Comparison of ENCODE assay signal across 25 cellular contexts in genomic region chr7:4906682-4907081, GRCh38. TPM values are rescaled to one million over a fixed set of nuclear protein-coding genes. Genes with fewer than 3 reads are reported as not detected.
"Had no signal": no experiment of that assay in that cellular context is flagged by ENCODE, and none has a peak within 500 bp of the region (broad histone marks: within the 10 kb centered on the region; RNA-seq: fewer than 3 reads in every experiment).

No MANE protein-coding gene starts in this region.

- H3K9me3 ChIP-seq: adrenal gland, breast epithelium, SJSA1 had no signal

- DNase-seq: activated CD4-positive, alpha-beta T cell treated with anti-CD3 and anti-CD28 coated beads for 48 hours; activated CD4-positive, alpha-beta T cell treated with anti-CD3 and anti-CD28 coated beads, Interleukin-2, amount 50 U/mL, for 4 hours; activated CD4-positive, CD25-positive, alpha-beta regulatory T cell treated with anti-CD3 and anti-CD28 coated beads, Interleukin-2, amount 50 U/mL, for 72 hours; activated CD8-positive, alpha-beta memory T cell treated with anti-CD3 and anti-CD28 coated beads, Interleukin-2, amount 50 U/mL, for 48 hours; activated CD8-positive, alpha-beta T cell treated with anti-CD3 and anti-CD28 coated beads, Interleukin-2, amount 10 ng/mL, durations not matched to agents 7 days and 5 days; activated naive CD4-positive, alpha-beta T cell treated with anti-CD3 and anti-CD28 coated beads, Interleukin-2, amount 50 U/mL, for 16 hours; activated naive CD8-positive, alpha-beta T cell treated with anti-CD3 and anti-CD28 coated beads, Interleukin-2, amount 10 ng/mL, durations not matched to agents 7 days and 5 days; activated T-cell treated with anti-CD3 and anti-CD28 coated beads, Interleukin-2, amount 50 U/mL, for 1 hour; adrenal gland; anterior cingulate cortex; caudate nucleus; MV-4-11; NCI-H1105 treated with DMSO at 0.1 percent for 48 hours; NCI-H1436 treated with DMSO at 0.1 percent for 48 hours; NCI-H187; NCI-H2081 treated with DMSO at 0.1 percent for 48 hours; NCI-H446; NCI-H524; PC-3; SHP77 had no signal

- H3K27me3 ChIP-seq: adrenal gland had no signal

- H3K27ac ChIP-seq: adrenal gland, breast epithelium, SJSA1 had no signal

- H3K4me3 ChIP-seq: adrenal gland, breast epithelium, SJSA1 had no signal

- H3K36me3 ChIP-seq: adrenal gland, breast epithelium, SJSA1 had no signal

- H3K4me1 ChIP-seq: adrenal gland, breast epithelium, SJSA1 had no signal

- ATAC-seq: activated CD8-positive, alpha-beta T cell treated with anti-CD3 and anti-CD28 coated beads, Interleukin-2, amount 10 ng/mL, durations not matched to agents 7 days and 5 days; PC-3; WTC11 had no signal

RNA-seq across cellular contexts. Expression of gene RADIL, which starts 23.2 kb away (rescaled TPM):
- total RNA-seq: M059J had no signal

RNA-seq across cellular contexts. Expression of gene PAPOLB, which starts 44.9 kb away (rescaled TPM):
- total RNA-seq: activated naive CD8-positive, alpha-beta T cell treated with anti-CD3 and anti-CD28 coated beads, Interleukin-2, amount 10 ng/mL, durations not matched to agents 7 days and 5 days; adrenal gland; M059J; SJSA1 had no signal

RNA-seq across cellular contexts. Expression of gene MMD2, which starts 52.3 kb away (rescaled TPM):
- total RNA-seq: activated CD8-positive, alpha-beta T cell treated with anti-CD3 and anti-CD28 coated beads, Interleukin-2, amount 10 ng/mL, durations not matched to agents 7 days and 5 days; activated naive CD8-positive, alpha-beta T cell treated with anti-CD3 and anti-CD28 coated beads, Interleukin-2, amount 10 ng/mL, durations not matched to agents 7 days and 5 days; adrenal gland; breast epithelium; LHCN-M2; M059J; PC-3; SJSA1; WTC11 had no signal
